8 cellular contexts compared by ENCODE assay signal in the genomic region with DNA sequence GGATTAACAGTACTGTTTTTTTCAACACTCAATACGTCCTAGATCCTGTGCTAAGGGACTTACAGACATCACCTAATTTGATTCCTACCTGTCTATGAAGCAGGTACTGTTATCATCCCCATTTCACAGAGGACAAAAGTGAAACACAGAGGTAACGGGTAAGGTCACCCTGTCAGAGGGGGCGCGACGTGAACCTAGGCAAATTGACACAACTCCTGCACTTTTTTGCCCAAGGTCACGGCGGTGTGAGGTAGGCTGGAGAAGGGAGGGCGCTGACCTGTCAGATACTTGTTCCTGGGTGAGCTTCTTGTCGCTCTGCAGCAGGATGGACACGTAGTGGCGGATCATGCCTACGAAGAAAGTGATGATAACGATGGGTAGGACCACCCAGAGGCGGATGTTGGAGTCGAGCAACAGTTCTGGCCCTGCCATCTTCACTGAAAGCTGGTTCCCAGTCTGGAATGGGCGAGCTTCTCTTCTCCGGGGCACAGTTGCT. TPM values are rescaled to one million over a fixed set of nuclear protein-coding genes. Genes with fewer than 3 reads are reported as not detected.
DNase-seq lines count a peak whose midpoint lies in the region; FAIRE-seq and TF ChIP-seq lines count a peak whose summit lies in the region.

No MANE protein-coding gene starts in this region.

- no peaks in the 10 kb centered on the region for H3K9me2 ChIP-seq in GM23248 (ENCODE audit: insufficient read depth)

- H3K9me3 ChIP-seq in GM23248 (ENCODE audit: low read depth) (no peaks in the 10 kb centered on the region), endothelial cell of umbilical vein (replicated peaks; ENCODE audit: control insufficient read depth, insufficient read depth, low read length) (no peaks in the 10 kb centered on the region), neural progenitor cell (ENCODE audit: low read depth) (no peaks in the 10 kb centered on the region)

- no peaks in the 10 kb centered on the region for H3K36me3 ChIP-seq in GM23248 (ENCODE audit: low read depth)
- H3K36me3 ChIP-seq in endothelial cell of umbilical vein (ENCODE audit: control insufficient read depth in 2 of 2, extremely low read depth in 1 of 2, insufficient read depth in 2 of 2, low read length in 2 of 2) = no peaks in the 10 kb centered on the region
- no peaks in the 10 kb centered on the region for H3K36me3 ChIP-seq in neural progenitor cell

- peak overlapping the region; percentile 97 for H3K4me3 Mint-ChIP-seq in neural progenitor cell

- 0 to 1% methylated on average over 17 of the region's 17 CpGs for WGBS in GM23248 (ENCODE audit: low coverage in 1 of 2, low lambda C conversion rate in 2 of 2, missing lambda C conversion rate in 2 of 2), 2 experiments

- peak overlapping the region; percentile 93 for H3K27ac Mint-ChIP-seq in neural progenitor cell

- peaks cover 3% of the 10 kb centered on the region for H3K27me3 Mint-ChIP-seq in neural progenitor cell (ENCODE audit: insufficient read depth, low read depth)

- no peaks in the 10 kb centered on the region for H3K27me3 ChIP-seq in GM23248 (replicated peaks; ENCODE audit: insufficient read depth)
- H3K27me3 ChIP-seq in endothelial cell of umbilical vein (ENCODE audit: control insufficient read depth in 2 of 2, insufficient read depth in 2 of 2, low read length in 2 of 2) = no peaks in the 10 kb centered on the region
- no peaks in the 10 kb centered on the region for H3K27me3 ChIP-seq in neural progenitor cell

- H3K79me2 ChIP-seq in GM23248 (ENCODE audit: insufficient read depth) (peaks cover 64% of the 10 kb centered on the region), endothelial cell of umbilical vein (ENCODE audit: control insufficient read depth, insufficient read depth, low read length) (peaks cover 40% of the 10 kb centered on the region), neural progenitor cell (ENCODE audit: low read depth) (peaks cover 72% of the 10 kb centered on the region)

- H3K4me1 Mint-ChIP-seq in neural progenitor cell = peaks cover 15% of the 10 kb centered on the region

- POLR2A ChIA-PET in endothelial cell of umbilical vein (lab: Charles Lee) = interaction anchor here (0.7 to 2.1 kb wide), 3 partner anchors 9 to 40 kb away, joined by 4 to 7 read pairs (median 5); partner anchors contain the start of gene FANCD2

- H3K27ac ChIP-seq in GM23248 (peak overlapping the region; percentile 81; the same call in 1 of the 2 replicates), endothelial cell of umbilical vein (ENCODE audit: insufficient read depth, low read depth, low read length) (peak overlapping the region; percentile 54), neural progenitor cell (no peak overlapping the region)

- dilution Hi-C loops in endothelial cell of umbilical vein (cut with MboI; ENCODE audit: extremely low pct_ligation_motif_present, low sequenced_read_pairs) = no loop called here

- H3F3A ChIP-seq in GM23248 (ENCODE audit: insufficient read depth) (peaks cover 11% of the 10 kb centered on the region; the same call in 1 of the 2 replicates), neural progenitor cell (ENCODE audit: low read depth) (peaks cover 4% of the 10 kb centered on the region)

- peak overlapping the region; percentile 90 for H3K9ac ChIP-seq in GM23248
- peak overlapping the region; percentile 76 for H3K9ac ChIP-seq in endothelial cell of umbilical vein (replicated peaks; ENCODE audit: extremely low read depth, insufficient read depth, low read length)
- H3K9ac ChIP-seq in neural progenitor cell = peak overlapping the region; percentile 89

- BruUV-seq in endothelial cell of umbilical vein (replicated peaks; lab: Mats Ljungman, UMichigan) = TSS peak; percentile 55

- CTCF ChIA-PET in endothelial cell of umbilical vein (lab: Charles Lee) = interaction anchor here (0.6 to 1.2 kb wide), 4 partner anchors 9 to 207 kb away, joined by 3 to 7 read pairs (median 4); no protein-coding TSS in a partner anchor

- peaks cover 20% of the 10 kb centered on the region for H3K4me1 ChIP-seq in GM23248 (ENCODE audit: insufficient read depth)
- H3K4me1 ChIP-seq in endothelial cell of umbilical vein (ENCODE audit: control insufficient read depth, extremely low read depth, insufficient read depth, low read length) = peaks cover 17% of the 10 kb centered on the region
- peaks cover 7% of the 10 kb centered on the region for H3K4me1 ChIP-seq in neural progenitor cell

- DNase-seq in GM12864 (ENCODE audit: low read depth) = no peak
- no peak for DNase-seq in GM23248
- DNase-seq in NB4 (ENCODE audit: low read depth) = no peak
- DNase-seq in endothelial cell of umbilical vein (ENCODE audit: low read depth, low spot score) = no peak
- DNase-seq in neural progenitor cell (ENCODE audit: low spot score) = no peak
- DNase-seq in KG1 (lab: John Stamatoyannopoulos, UW) = no peak
- no peak for DNase-seq in Ammon's horn (ENCODE audit: low spot score)
- DNase-seq in iPS-NIHi7 (ENCODE audit: extremely low spot score) = no peak

- no peak for FAIRE-seq in endothelial cell of umbilical vein (lab: Jason Lieb, UNC)

- in situ Hi-C loops in GM23248 (cut with MboI) = no loop called here

- TF ChIP-seq POLR2A in NB4 (IDR thresholded peaks at IDR 0.05; ENCODE audit: extremely low read depth, insufficient read length) (no peak), endothelial cell of umbilical vein (IDR thresholded peaks at IDR 0.05; ENCODE audit: low read depth, low read length) (no peak)

- H2AFZ ChIP-seq in GM23248 (peak overlapping the region; percentile 92), endothelial cell of umbilical vein (ENCODE audit: low read depth, low read length) (peak overlapping the region; percentile 31), neural progenitor cell (replicated peaks) (peak overlapping the region; percentile 95)

- H3K4me3 ChIP-seq in GM12864 (ENCODE audit: low read depth, low read length) (peak overlapping the region; percentile 99), GM23248 (peak overlapping the region; percentile 90), NB4 (ENCODE audit: low read depth, low read length) (peak overlapping the region; percentile 84), endothelial cell of umbilical vein (replicated peaks in 1 of 3; ENCODE audit: insufficient read depth in 1 of 3, low read depth in 1 of 3, low read length in 3 of 3) (peak overlapping the region; percentile 45 to 71 (median 65)), neural progenitor cell (peak overlapping the region; percentile 82)

- H3K9me3 Mint-ChIP-seq in neural progenitor cell = no peaks in the 10 kb centered on the region

- H4K20me1 ChIP-seq in GM23248 (ENCODE audit: insufficient read depth) (no peaks in the 10 kb centered on the region), endothelial cell of umbilical vein (replicated peaks; ENCODE audit: control insufficient read depth, extremely low read depth, insufficient read depth, low read length) (no peaks in the 10 kb centered on the region), neural progenitor cell (ENCODE audit: low read depth) (peaks cover 6% of the 10 kb centered on the region)

- TF ChIP-seq CTCF in GM12864 (IDR thresholded peaks at IDR 0.05; ENCODE audit: low read depth, low read length, missing control alignments) (no peak), NB4 (IDR thresholded peaks at IDR 0.05; ENCODE audit: low read depth, low read length) (no peak), endothelial cell of umbilical vein (IDR thresholded peaks at IDR 0.05; ENCODE audit: extremely low read depth in 1 of 2, insufficient read depth in 1 of 2, low read depth in 1 of 2, low read length in 2 of 2) (no peak), neural progenitor cell (IDR thresholded peaks at IDR 0.05) (no peak)

- peak overlapping the region; percentile 97 for H3K4me2 ChIP-seq in GM23248 (ENCODE audit: unreplicated experiment)
- peak overlapping the region; percentile 27 for H3K4me2 ChIP-seq in endothelial cell of umbilical vein (ENCODE audit: insufficient read depth, low read length)
- H3K4me2 ChIP-seq in neural progenitor cell = peak overlapping the region; percentile 87

- intact Hi-C loops in endothelial cell of umbilical vein (cut with micrococcal nuclease) = loop anchor here (2.0 to 10.0 kb wide), 3 partner anchors 39 to 335 kb away; partner anchors contain the start of genes BRK1 and SEC13

- H3K36me3 Mint-ChIP-seq in neural progenitor cell = no peaks in the 10 kb centered on the region

- H3K9me1 ChIP-seq in endothelial cell of umbilical vein (replicated peaks; ENCODE audit: control insufficient read depth, extremely low read depth, insufficient read depth, low read length) = no peaks in the 10 kb centered on the region

RNA-seq across cellular contexts. Expression of gene EMC3, which starts 0.4 kb away (rescaled TPM):
- total RNA-seq in GM23248 (2014; rRNA removed; shearing (Covaris generic)) = 44.3 and 130 TPM in 2 replicates
- 139 and 154 TPM in 2 replicates for polyA plus RNA-seq in GM23248 (2016; fragmentation: Nextera tagmentation; extraction: Ambion mirVana)
- total RNA-seq in endothelial cell of umbilical vein = 63.7 and 69.9 TPM in 2 replicates
- 124 and 129 TPM in 2 replicates for polyA plus RNA-seq in endothelial cell of umbilical vein
- 111 and 126 TPM in 2 replicates for polyA plus RNA-seq in endothelial cell of umbilical vein (2011; cell fraction: cytosol; rRNA removed)
- polyA plus RNA-seq in endothelial cell of umbilical vein (2011; cell fraction: nucleus; rRNA removed) = 63.0 and 72.2 TPM in 2 replicates
- polyA plus RNA-seq in endothelial cell of umbilical vein (2012) = 79.4 and 86.0 TPM in 2 replicates
- polyA minus RNA-seq in endothelial cell of umbilical vein = 136 and 152 TPM in 2 replicates
- polyA minus RNA-seq in endothelial cell of umbilical vein (2011; cell fraction: cytosol; rRNA and poly(A)+ RNA removed) = 20.1 TPM
- 18.4 and 32.5 TPM in 2 replicates for polyA minus RNA-seq in endothelial cell of umbilical vein (2011; cell fraction: nucleus; rRNA and poly(A)+ RNA removed)
- 37.1 and 50.2 TPM in 2 replicates for total RNA-seq in neural progenitor cell (ENCODE audit: low replicate concordance)

RNA-seq across cellular contexts. Expression of gene PRRT3, which starts 34.1 kb away (rescaled TPM):
- total RNA-seq in GM23248 (2014; rRNA removed; shearing (Covaris generic)) = 2.9 and 7.5 TPM in 2 replicates
- polyA plus RNA-seq in GM23248 (2016; fragmentation: Nextera tagmentation; extraction: Ambion mirVana) (4.3 and 4.5 TPM in 2 replicates), endothelial cell of umbilical vein (1.5 and 2.0 TPM in 2 replicates)
- total RNA-seq in endothelial cell of umbilical vein (1.5 and 2.5 TPM in 2 replicates), neural progenitor cell (ENCODE audit: low replicate concordance) (2.6 and 11.6 TPM in 2 replicates)
- 1.4 and 1.6 TPM in 2 replicates for polyA plus RNA-seq in endothelial cell of umbilical vein (2011; cell fraction: cytosol; rRNA removed)
- 1.2 and 1.6 TPM in 2 replicates for polyA plus RNA-seq in endothelial cell of umbilical vein (2011; cell fraction: nucleus; rRNA removed)
- 1.2 and 1.3 TPM in 2 replicates for polyA plus RNA-seq in endothelial cell of umbilical vein (2012)
- 1.7 and 2.3 TPM in 2 replicates for polyA minus RNA-seq in endothelial cell of umbilical vein
- polyA minus RNA-seq in endothelial cell of umbilical vein (2011; cell fraction: cytosol; rRNA and poly(A)+ RNA removed) = 0.31 TPM
- polyA minus RNA-seq in endothelial cell of umbilical vein (2011; cell fraction: nucleus; rRNA and poly(A)+ RNA removed) = 1.1 and 1.2 TPM in 2 replicates

RNA-seq across cellular contexts. Expression of gene FANCD2, which starts 40.0 kb away (rescaled TPM):
- total RNA-seq in GM23248 (2014; rRNA removed; shearing (Covaris generic)) = 6.1 and 7.0 TPM in 2 replicates
- polyA plus RNA-seq in GM23248 (2016; fragmentation: Nextera tagmentation; extraction: Ambion mirVana) (3.8 and 4.4 TPM in 2 replicates), endothelial cell of umbilical vein (7.1 and 8.2 TPM in 2 replicates)
- total RNA-seq in endothelial cell of umbilical vein (23.4 and 26.8 TPM in 2 replicates), neural progenitor cell (ENCODE audit: low replicate concordance) (85.0 and 117 TPM in 2 replicates)
- 8.8 and 10.8 TPM in 2 replicates for polyA plus RNA-seq in endothelial cell of umbilical vein (2011; cell fraction: cytosol; rRNA removed)
- polyA plus RNA-seq in endothelial cell of umbilical vein (2011; cell fraction: nucleus; rRNA removed) = 34.5 and 50.3 TPM in 2 replicates
- polyA plus RNA-seq in endothelial cell of umbilical vein (2012) = 6.7 and 9.7 TPM in 2 replicates
- polyA minus RNA-seq in endothelial cell of umbilical vein = 15.1 and 17.3 TPM in 2 replicates
- 35.7 TPM for polyA minus RNA-seq in endothelial cell of umbilical vein (2011; cell fraction: cytosol; rRNA and poly(A)+ RNA removed)
- polyA minus RNA-seq in endothelial cell of umbilical vein (2011; cell fraction: nucleus; rRNA and poly(A)+ RNA removed) = 19.6 and 30.8 TPM in 2 replicates

RNA-seq across cellular contexts. Expression of gene CRELD1, which starts 52.6 kb away (rescaled TPM):
- total RNA-seq in GM23248 (2014; rRNA removed; shearing (Covaris generic)) = 18.2 and 29.5 TPM in 2 replicates
- polyA plus RNA-seq in GM23248 (2016; fragmentation: Nextera tagmentation; extraction: Ambion mirVana) (19.2 and 19.9 TPM in 2 replicates), endothelial cell of umbilical vein (41.2 and 43.9 TPM in 2 replicates)
- total RNA-seq in endothelial cell of umbilical vein (21.6 and 27.3 TPM in 2 replicates), neural progenitor cell (ENCODE audit: low replicate concordance) (14.1 and 28.7 TPM in 2 replicates)
- polyA plus RNA-seq in endothelial cell of umbilical vein (2011; cell fraction: cytosol; rRNA removed) = 36.7 and 38.8 TPM in 2 replicates
- 45.8 and 46.8 TPM in 2 replicates for polyA plus RNA-seq in endothelial cell of umbilical vein (2011; cell fraction: nucleus; rRNA removed)
- 16.0 and 28.7 TPM in 2 replicates for polyA plus RNA-seq in endothelial cell of umbilical vein (2012)
- 29.4 and 29.7 TPM in 2 replicates for polyA minus RNA-seq in endothelial cell of umbilical vein
- polyA minus RNA-seq in endothelial cell of umbilical vein (2011; cell fraction: cytosol; rRNA and poly(A)+ RNA removed) = 5.7 TPM
- 7.5 and 7.8 TPM in 2 replicates for polyA minus RNA-seq in endothelial cell of umbilical vein (2011; cell fraction: nucleus; rRNA and poly(A)+ RNA removed)

Comparison
In these comparisons a context has a peak if more than half of its experiments do, and no peak if none do; other contexts are left out.
1. H2AFZ ChIP-seq: peak in every context shown above with its lines; median percentile 95 in neural progenitor cell; 92 in GM23248; 31 in endothelial cell of umbilical vein.
2. H3K4me2 ChIP-seq: peak in every context shown above with its lines; median percentile 97 in GM23248; 87 in neural progenitor cell; 27 in endothelial cell of umbilical vein.